Comparison of ENCODE assay signal across 4 cellular contexts in genomic region chr2:110759411-110759810, GRCh38. TPM values are rescaled to one million over a fixed set of nuclear protein-coding genes. Genes with fewer than 3 reads are reported as not detected.
"Had no signal": no experiment of that assay in that cellular context is flagged by ENCODE, and none has a peak within 500 bp of the region (broad histone marks: within the 10 kb centered on the region; RNA-seq: fewer than 3 reads in every experiment).

No MANE protein-coding gene starts in this region.

- H3K4me3 ChIP-seq: GM12878 had no signal

- DNase-seq: GDM1, GF-D8 had no signal

RNA-seq across cellular contexts. Expression of gene ACOXL, which starts 27.0 kb away (rescaled TPM):
- total RNA-seq: G401 had no signal
